In the genomic region with DNA sequence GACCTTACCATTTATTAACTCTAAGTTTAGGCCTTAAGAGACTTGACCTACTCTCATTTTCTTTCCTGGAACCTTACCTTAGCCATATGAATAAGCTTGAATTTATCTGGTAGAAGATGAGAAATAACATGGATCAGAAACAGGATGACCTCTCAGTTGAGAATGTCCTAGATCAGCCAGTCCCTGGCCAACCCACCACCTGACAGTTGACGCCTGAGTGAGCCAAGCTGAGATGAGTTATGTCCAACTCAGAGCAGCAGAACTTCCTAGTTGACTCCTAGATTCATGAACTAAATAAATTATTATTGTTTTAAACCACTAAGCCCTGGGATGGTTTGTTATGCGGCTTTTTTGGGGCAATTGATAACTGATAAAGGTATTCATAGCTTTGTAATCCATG, we compare ENCODE assay signal across 39 cellular contexts.
"Had no signal": no experiment of that assay in that cellular context is flagged by ENCODE, and none has a peak within 500 bp of the region (broad histone marks: within the 10 kb centered on the region; RNA-seq: fewer than 3 reads in every experiment).

No MANE protein-coding gene starts in this region.

- H3K4me3 ChIP-seq: adrenal gland, ascending aorta, body of pancreas, breast epithelium, cardiac muscle cell had no signal

- DNase-seq: activated effector memory CD4-positive, alpha-beta T cell treated with anti-CD3 and anti-CD28 coated beads, Interleukin-2, amount 50 U/mL, for 16 hours; activated effector memory CD4-positive, alpha-beta T cell treated with Interleukin-2 at 50 U/mL for 16 hours; activated gamma-delta T cell; activated gamma-delta T cell treated with Interleukin-2 at 50 U/mL for 16 hours; activated naive CD4-positive, alpha-beta T cell; activated naive CD4-positive, alpha-beta T cell treated with anti-CD3 and anti-CD28 coated beads for 36 hours; activated naive CD4-positive, alpha-beta T cell treated with anti-CD3 and anti-CD28 coated beads, Interleukin-2, amount 10 ng/mL, durations not matched to agents 7 days and 5 days; activated naive CD4-positive, alpha-beta T cell treated with anti-CD3 and anti-CD28 coated beads, Interleukin-2, amount 50 U/mL, for 16 hours; activated naive CD4-positive, alpha-beta T cell treated with Interleukin-2 at 50 U/mL for 16 hours; activated naive CD8-positive, alpha-beta T cell treated with anti-CD3 and anti-CD28 coated beads for 36 hours; activated naive CD8-positive, alpha-beta T cell treated with anti-CD3 and anti-CD28 coated beads, Interleukin-2, amount 10 ng/mL, durations not matched to agents 7 days and 5 days; activated naive CD8-positive, alpha-beta T cell treated with anti-CD3 and anti-CD28 coated beads, Interleukin-2, amount 50 U/mL, for 24 hours; activated T-cell treated with anti-CD3 and anti-CD28 coated beads for 4 hours; activated T-cell treated with anti-CD3 and anti-CD28 coated beads, Interleukin-2, amount 50 U/mL, for 1 hour; activated T-cell treated with anti-CD3 and anti-CD28 coated beads, Interleukin-2, amount 50 U/mL, for 24 hours; activated T-cell treated with anti-CD3 and anti-CD28 coated beads, Interleukin-2, amount 50 U/mL, for 4 hours; activated T-cell treated with anti-CD3 and anti-CD28 coated beads, Interleukin-2, amount 50 U/mL, for 48 hours; activated T-cell treated with anti-CD3 and anti-CD28 coated beads, Interleukin-2, amount 50 U/mL, for 72 hours; adrenal gland; amniotic stem cell; amygdala; anterior cingulate cortex; aorta; body of pancreas; brain microvascular endothelial cell; caudate nucleus; central memory CD4-positive, alpha-beta T cell; cerebellar nuclear complex had no signal

- H3K4me1 Mint-ChIP-seq: activated naive CD4-positive, alpha-beta T cell treated with anti-CD3 and anti-CD28 coated beads, Interleukin-2, amount 10 ng/mL, durations not matched to agents 7 days and 5 days; activated naive CD4-positive, alpha-beta T cell treated with anti-CD3 and anti-CD28 coated beads, Interleukin-2, amount 50 U/mL, for 24 hours; activated naive CD8-positive, alpha-beta T cell treated with anti-CD3 and anti-CD28 coated beads for 36 hours; activated naive CD8-positive, alpha-beta T cell treated with anti-CD3 and anti-CD28 coated beads, Interleukin-2, amount 10 ng/mL, durations not matched to agents 7 days and 5 days; activated naive CD8-positive, alpha-beta T cell treated with anti-CD3 and anti-CD28 coated beads, Interleukin-2, amount 50 U/mL, for 24 hours; activated T-helper 17 cell treated with anti-CD3 and anti-CD28 coated beads, Interleukin-2, amount 50 U/mL, for 72 hours; central memory CD8-positive, alpha-beta T cell had no signal

- H3K4me3 Mint-ChIP-seq: activated naive CD4-positive, alpha-beta T cell treated with anti-CD3 and anti-CD28 coated beads for 36 hours; activated naive CD4-positive, alpha-beta T cell treated with anti-CD3 and anti-CD28 coated beads, Interleukin-2, amount 10 ng/mL, durations not matched to agents 7 days and 5 days; activated naive CD4-positive, alpha-beta T cell treated with anti-CD3 and anti-CD28 coated beads, Interleukin-2, amount 50 U/mL, for 24 hours; activated naive CD8-positive, alpha-beta T cell; activated naive CD8-positive, alpha-beta T cell treated with anti-CD3 and anti-CD28 coated beads for 36 hours; activated naive CD8-positive, alpha-beta T cell treated with anti-CD3 and anti-CD28 coated beads, Interleukin-2, amount 10 ng/mL, durations not matched to agents 7 days and 5 days; activated naive CD8-positive, alpha-beta T cell treated with anti-CD3 and anti-CD28 coated beads, Interleukin-2, amount 50 U/mL, for 24 hours; activated T-cell treated with anti-CD3 and anti-CD28 coated beads, Interleukin-2, amount 50 U/mL, for 24 hours; activated T-cell treated with anti-CD3 and anti-CD28 coated beads, Interleukin-2, amount 50 U/mL, for 4 hours; activated T-cell treated with anti-CD3 and anti-CD28 coated beads, Interleukin-2, amount 50 U/mL, for 72 hours; activated T-helper 1 cell treated with anti-CD3 and anti-CD28 coated beads, Interleukin-12 subunit alpha, Interleukin-12 subunit beta, Interleukin-2, Interleukin-4 antibody, amounts not matched to agents 30 ng/mL and 10 ng/mL and 1 ng/mL, durations not matched to agents 14 hours and 24 hours and 36 hours; activated T-helper 17 cell treated with anti-CD3 and anti-CD28 coated beads, Interleukin-2, amount 50 U/mL, for 72 hours; brain; central memory CD8-positive, alpha-beta T cell had no signal

- H3K27me3 ChIP-seq: adrenal gland, ascending aorta, body of pancreas, brain microvascular endothelial cell, breast epithelium, cardiac muscle cell had no signal

- H3K27ac ChIP-seq: adrenal gland, ascending aorta, body of pancreas, brain microvascular endothelial cell, breast epithelium, cardiac muscle cell had no signal

- H3K9me3 Mint-ChIP-seq: activated naive CD4-positive, alpha-beta T cell treated with anti-CD3 and anti-CD28 coated beads for 36 hours; activated naive CD4-positive, alpha-beta T cell treated with anti-CD3 and anti-CD28 coated beads, Interleukin-2, amount 10 ng/mL, durations not matched to agents 7 days and 5 days; activated naive CD4-positive, alpha-beta T cell treated with anti-CD3 and anti-CD28 coated beads, Interleukin-2, amount 50 U/mL, for 24 hours; activated naive CD8-positive, alpha-beta T cell treated with anti-CD3 and anti-CD28 coated beads for 36 hours; activated naive CD8-positive, alpha-beta T cell treated with anti-CD3 and anti-CD28 coated beads, Interleukin-2, amount 10 ng/mL, durations not matched to agents 7 days and 5 days; activated naive CD8-positive, alpha-beta T cell treated with anti-CD3 and anti-CD28 coated beads, Interleukin-2, amount 50 U/mL, for 24 hours; activated T-cell treated with anti-CD3 and anti-CD28 coated beads, Interleukin-2, amount 50 U/mL, for 24 hours; activated T-cell treated with anti-CD3 and anti-CD28 coated beads, Interleukin-2, amount 50 U/mL, for 4 hours; activated T-cell treated with anti-CD3 and anti-CD28 coated beads, Interleukin-2, amount 50 U/mL, for 72 hours; activated T-helper 1 cell treated with anti-CD3 and anti-CD28 coated beads, Interleukin-12 subunit alpha, Interleukin-12 subunit beta, Interleukin-2, Interleukin-4 antibody, amounts not matched to agents 30 ng/mL and 10 ng/mL and 1 ng/mL, durations not matched to agents 14 hours and 24 hours and 36 hours; activated T-helper 17 cell treated with anti-CD3 and anti-CD28 coated beads, Interleukin-2, amount 50 U/mL, for 72 hours; activated T-helper 2 cell treated with anti-CD3 and anti-CD28 coated beads, Interferon-gamma antibody, Interleukin-2, Interleukin-4, amounts not matched to agents 10 μg/mL and 5 μg/mL and 100 μg/mL, durations not matched to agents 14 hours and 24 hours and 36 hours; central memory CD8-positive, alpha-beta T cell had no signal

- H3K4me1 ChIP-seq: adrenal gland, ascending aorta, body of pancreas, breast epithelium had no signal

- ATAC-seq: activated naive CD4-positive, alpha-beta T cell treated with anti-CD3 and anti-CD28 coated beads, Interleukin-2, amount 50 U/mL, for 72 hours; activated naive CD8-positive, alpha-beta T cell treated with anti-CD3 and anti-CD28 coated beads, Interleukin-2, amount 50 U/mL, for 24 hours; activated T-cell treated with anti-CD3 and anti-CD28 coated beads, Interleukin-2, amount 50 U/mL, for 4 hours; activated T-cell treated with anti-CD3 and anti-CD28 coated beads, Interleukin-2, amount 50 U/mL, for 72 hours; activated T-helper 17 cell treated with anti-CD3 and anti-CD28 coated beads, Interleukin-2, amount 50 U/mL, for 72 hours; body of pancreas had no signal

- H3K36me3 ChIP-seq: adrenal gland, ascending aorta, brain microvascular endothelial cell, breast epithelium, cardiac muscle cell had no signal

- H3K36me3 Mint-ChIP-seq: activated naive CD4-positive, alpha-beta T cell treated with anti-CD3 and anti-CD28 coated beads, Interleukin-2, amount 10 ng/mL, durations not matched to agents 7 days and 5 days; activated naive CD4-positive, alpha-beta T cell treated with anti-CD3 and anti-CD28 coated beads, Interleukin-2, amount 50 U/mL, for 24 hours; activated naive CD4-positive, alpha-beta T cell treated with anti-CD3 and anti-CD28 coated beads, Interleukin-2, amount 50 U/mL, for 72 hours; activated naive CD8-positive, alpha-beta T cell; activated naive CD8-positive, alpha-beta T cell treated with anti-CD3 and anti-CD28 coated beads for 36 hours; activated naive CD8-positive, alpha-beta T cell treated with anti-CD3 and anti-CD28 coated beads, Interleukin-2, amount 10 ng/mL, durations not matched to agents 7 days and 5 days; brain had no signal

- H3K27me3 Mint-ChIP-seq: activated naive CD4-positive, alpha-beta T cell treated with anti-CD3 and anti-CD28 coated beads, Interleukin-2, amount 10 ng/mL, durations not matched to agents 7 days and 5 days; activated naive CD4-positive, alpha-beta T cell treated with anti-CD3 and anti-CD28 coated beads, Interleukin-2, amount 50 U/mL, for 24 hours; activated naive CD8-positive, alpha-beta T cell; activated naive CD8-positive, alpha-beta T cell treated with anti-CD3 and anti-CD28 coated beads for 36 hours; activated naive CD8-positive, alpha-beta T cell treated with anti-CD3 and anti-CD28 coated beads, Interleukin-2, amount 50 U/mL, for 24 hours; activated T-cell treated with anti-CD3 and anti-CD28 coated beads, Interleukin-2, amount 50 U/mL, for 24 hours; activated T-helper 17 cell treated with anti-CD3 and anti-CD28 coated beads, Interleukin-2, amount 50 U/mL, for 72 hours; brain; central memory CD8-positive, alpha-beta T cell had no signal

- H3K9me3 ChIP-seq: adrenal gland, ascending aorta, body of pancreas, breast epithelium had no signal

- H3K27ac Mint-ChIP-seq: activated naive CD4-positive, alpha-beta T cell treated with anti-CD3 and anti-CD28 coated beads for 36 hours; activated naive CD4-positive, alpha-beta T cell treated with anti-CD3 and anti-CD28 coated beads, Interleukin-2, amount 10 ng/mL, durations not matched to agents 7 days and 5 days; activated naive CD4-positive, alpha-beta T cell treated with anti-CD3 and anti-CD28 coated beads, Interleukin-2, amount 50 U/mL, for 24 hours; activated naive CD4-positive, alpha-beta T cell treated with anti-CD3 and anti-CD28 coated beads, Interleukin-2, amount 50 U/mL, for 72 hours; activated naive CD8-positive, alpha-beta T cell; activated naive CD8-positive, alpha-beta T cell treated with anti-CD3 and anti-CD28 coated beads for 36 hours; activated naive CD8-positive, alpha-beta T cell treated with anti-CD3 and anti-CD28 coated beads, Interleukin-2, amount 10 ng/mL, durations not matched to agents 7 days and 5 days; activated naive CD8-positive, alpha-beta T cell treated with anti-CD3 and anti-CD28 coated beads, Interleukin-2, amount 50 U/mL, for 24 hours; activated T-cell treated with anti-CD3 and anti-CD28 coated beads, Interleukin-2, amount 50 U/mL, for 24 hours; activated T-cell treated with anti-CD3 and anti-CD28 coated beads, Interleukin-2, amount 50 U/mL, for 72 hours; activated T-helper 1 cell treated with anti-CD3 and anti-CD28 coated beads, Interleukin-12 subunit alpha, Interleukin-12 subunit beta, Interleukin-2, Interleukin-4 antibody, amounts not matched to agents 30 ng/mL and 10 ng/mL and 1 ng/mL, durations not matched to agents 14 hours and 24 hours and 36 hours; activated T-helper 17 cell treated with anti-CD3 and anti-CD28 coated beads, Interleukin-2, amount 50 U/mL, for 72 hours; activated T-helper 2 cell treated with anti-CD3 and anti-CD28 coated beads, Interferon-gamma antibody, Interleukin-2, Interleukin-4, amounts not matched to agents 10 μg/mL and 5 μg/mL and 100 μg/mL, durations not matched to agents 14 hours and 24 hours and 36 hours; brain had no signal
